1 cellular context compared by ENCODE assay signal in the genomic region with DNA sequence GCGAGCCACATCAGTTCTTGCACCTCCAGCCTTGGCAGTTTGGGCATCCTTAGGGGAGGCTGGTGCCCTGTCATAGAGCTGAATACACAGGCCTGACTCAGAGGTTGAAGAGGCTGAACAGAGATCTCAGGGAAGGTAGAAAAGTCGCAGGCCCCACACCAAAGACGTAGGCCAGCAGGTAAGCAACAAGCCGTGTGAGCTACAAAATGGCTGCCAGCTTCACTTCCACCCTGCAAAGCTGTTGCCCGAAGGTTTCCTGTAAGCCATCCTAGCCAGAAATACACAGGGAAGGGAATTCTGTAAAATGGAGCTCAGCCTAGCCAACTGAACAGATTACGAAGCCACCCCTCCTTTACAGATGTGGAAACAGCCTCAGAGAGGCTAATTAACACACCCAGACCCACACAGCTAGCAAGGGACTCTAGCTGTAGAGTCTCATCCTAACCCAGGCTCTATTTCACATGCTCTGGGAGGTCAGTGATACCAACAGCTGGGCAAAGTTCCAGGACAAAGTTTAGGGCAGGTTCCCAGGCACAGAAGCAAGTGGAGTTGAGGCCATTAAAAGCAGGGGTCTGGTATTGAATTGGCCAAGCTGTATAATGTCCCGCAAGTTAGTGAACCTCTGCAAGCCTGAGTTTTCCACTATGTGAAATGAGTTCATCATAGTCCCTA.
TF ChIP-seq lines count a peak whose summit lies in the region.

No MANE protein-coding gene starts in this region.

TF ChIP-seq in GM12878, 131 proteins besides CTCF, POLR2A, EP300 and RAD21:
- TF ChIP-seq MTA3 (IDR thresholded peaks at IDR 0.05; ENCODE audit: borderline replicate concordance, low read length) (no peak), CEBPZ (IDR thresholded peaks at IDR 0.05; ENCODE audit: low read depth, low read length) (no peak), PKNOX1 (IDR thresholded peaks at IDR 0.05) (no peak), IKZF2 (IDR thresholded peaks at IDR 0.05) (no peak), EZH2 (IDR thresholded peaks at IDR 0.05; ENCODE audit: borderline replicate concordance, control insufficient read depth, low read depth, low read length) (no peak), RBBP5 (conservative IDR thresholded peaks at IDR 0.05) (no peak), ZNF24 (IDR thresholded peaks at IDR 0.05) (no peak), MYB (IDR thresholded peaks at IDR 0.05; ENCODE audit: borderline replicate concordance, low read depth, low read length) (no peak), BMI1 (IDR thresholded peaks at IDR 0.05; ENCODE audit: borderline replicate concordance) (no peak), PAX5 (IDR thresholded peaks at IDR 0.05; ENCODE audit: borderline replicate concordance, low read depth, low read length) (no peak)
- TF ChIP-seq, protein P1, sequence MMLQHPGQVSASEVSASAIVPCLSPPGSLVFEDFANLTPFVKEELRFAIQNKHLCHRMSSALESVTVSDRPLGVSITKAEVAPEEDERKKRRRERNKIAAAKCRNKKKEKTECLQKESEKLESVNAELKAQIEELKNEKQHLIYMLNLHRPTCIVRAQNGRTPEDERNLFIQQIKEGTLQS (IDR thresholded peaks at IDR 0.05; ENCODE audit: borderline replicate concordance, extremely low read depth, low read depth, low read length): no peak
- TF ChIP-seq, protein P2, sequence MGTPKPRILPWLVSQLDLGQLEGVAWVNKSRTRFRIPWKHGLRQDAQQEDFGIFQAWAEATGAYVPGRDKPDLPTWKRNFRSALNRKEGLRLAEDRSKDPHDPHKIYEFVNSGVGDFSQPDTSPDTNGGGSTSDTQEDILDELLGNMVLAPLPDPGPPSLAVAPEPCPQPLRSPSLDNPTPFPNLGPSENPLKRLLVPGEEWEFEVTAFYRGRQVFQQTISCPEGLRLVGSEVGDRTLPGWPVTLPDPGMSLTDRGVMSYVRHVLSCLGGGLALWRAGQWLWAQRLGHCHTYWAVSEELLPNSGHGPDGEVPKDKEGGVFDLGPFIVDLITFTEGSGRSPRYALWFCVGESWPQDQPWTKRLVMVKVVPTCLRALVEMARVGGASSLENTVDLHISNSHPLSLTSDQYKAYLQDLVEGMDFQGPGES (IDR thresholded peaks at IDR 0.05): no peak
